ENCODE assay signal across 23 cellular contexts in the genomic region with DNA sequence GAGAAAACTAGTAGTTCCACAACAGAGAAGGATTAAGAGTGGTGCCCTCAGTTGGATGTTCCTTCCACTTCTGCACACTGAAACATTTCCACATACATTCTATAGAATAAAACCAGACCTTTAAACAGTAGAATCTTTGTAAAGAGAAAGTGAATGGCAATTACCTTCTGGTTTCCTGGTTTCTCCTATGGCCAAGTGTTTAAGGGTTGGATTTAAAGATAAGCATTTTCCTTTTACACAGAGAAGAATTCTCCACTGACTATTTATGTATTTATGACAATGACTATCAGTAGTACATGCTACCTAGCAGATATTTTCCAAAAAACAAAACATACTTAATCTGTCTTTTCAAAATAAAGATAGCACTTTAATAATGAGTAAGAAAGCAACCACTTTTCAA.
"Had no signal": no experiment of that assay in that cellular context is flagged by ENCODE, and none has a peak within 500 bp of the region (broad histone marks: within the 10 kb centered on the region; RNA-seq: fewer than 3 reads in every experiment).

No MANE protein-coding gene starts in this region.

- H3K27me3 Mint-ChIP-seq: activated CD4-positive, alpha-beta T cell treated with anti-CD3 and anti-CD28 coated beads, Interleukin-2, amount 10 ng/mL, durations not matched to agents 7 days and 5 days; activated CD8-positive, alpha-beta memory T cell treated with anti-CD3 and anti-CD28 coated beads, Interleukin-2, amount 10 ng/mL, durations not matched to agents 7 days and 5 days; activated CD8-positive, alpha-beta T cell treated with anti-CD3 and anti-CD28 coated beads for 36 hours; activated naive CD8-positive, alpha-beta T cell treated with anti-CD3 and anti-CD28 coated beads for 36 hours; memory B cell; stimulated activated memory B cell treated with anti-CD40 and anti-IgM and Interleukin-4, amounts not matched to agents 10 μg/mL and 1 μg/mL and 100 μg/mL, for 72 hours had no signal

- H3K36me3 ChIP-seq: gastroesophageal sphincter, neural progenitor cell, vagina had no signal

- H3K9ac ChIP-seq: neural progenitor cell had no signal

- H3K4me3 Mint-ChIP-seq: activated CD4-positive, alpha-beta T cell treated with anti-CD3 and anti-CD28 coated beads, Interleukin-2, amount 10 ng/mL, durations not matched to agents 7 days and 5 days; activated CD8-positive, alpha-beta memory T cell treated with anti-CD3 and anti-CD28 coated beads, Interleukin-2, amount 10 ng/mL, durations not matched to agents 7 days and 5 days; memory B cell; neural progenitor cell; stimulated activated memory B cell treated with anti-CD40 and anti-IgM and Interleukin-4, amounts not matched to agents 10 μg/mL and 1 μg/mL and 100 μg/mL, for 72 hours had no signal

- H3K36me3 Mint-ChIP-seq: memory B cell, neural progenitor cell had no signal

- H3K4me3 ChIP-seq: gastroesophageal sphincter, neural progenitor cell, smooth muscle cell, testis, vagina had no signal

- ATAC-seq: activated CD4-positive, CD25-positive, alpha-beta regulatory T cell treated with anti-CD3 and anti-CD28 coated beads, Interleukin-2, amount 50 U/mL, for 24 hours; activated CD8-positive, alpha-beta memory T cell treated with anti-CD3 and anti-CD28 coated beads, Interleukin-2, amount 10 ng/mL, durations not matched to agents 7 days and 5 days; activated CD8-positive, alpha-beta T cell treated with anti-CD3 and anti-CD28 coated beads for 36 hours; gastroesophageal sphincter; left colon; sciatic nerve; stimulated activated memory B cell treated with anti-CD40 and anti-IgM and Interleukin-4, amounts not matched to agents 10 μg/mL and 1 μg/mL and 100 μg/mL, for 72 hours had no signal

- DNase-seq: activated CD4-positive, alpha-beta T cell treated with anti-CD3 and anti-CD28 coated beads, Interleukin-2, amount 10 ng/mL, durations not matched to agents 7 days and 5 days; activated CD8-positive, alpha-beta memory T cell treated with anti-CD3 and anti-CD28 coated beads, Interleukin-2, amount 10 ng/mL, durations not matched to agents 7 days and 5 days; activated CD8-positive, alpha-beta T cell treated with anti-CD3 and anti-CD28 coated beads for 36 hours; activated gamma-delta T cell treated with Interleukin-2 at 50 U/mL for 16 hours; activated naive CD8-positive, alpha-beta T cell treated with anti-CD3 and anti-CD28 coated beads for 36 hours; amniotic stem cell; cerebellar nuclear complex; cortex of kidney; head of caudate nucleus; left colon; posterior cingulate gyrus; stimulated activated CD4-positive, alpha-beta T cell treated with anti-CD3 and anti-CD28 coated beads, Interleukin-15, amount 100 ng/mL, for 24 hours; testis; trophoblast cell had no signal

- H3K27ac Mint-ChIP-seq: activated CD4-positive, alpha-beta T cell treated with anti-CD3 and anti-CD28 coated beads, Interleukin-2, amount 10 ng/mL, durations not matched to agents 7 days and 5 days; activated CD8-positive, alpha-beta memory T cell treated with anti-CD3 and anti-CD28 coated beads, Interleukin-2, amount 10 ng/mL, durations not matched to agents 7 days and 5 days; activated CD8-positive, alpha-beta T cell treated with anti-CD3 and anti-CD28 coated beads for 36 hours; activated naive CD8-positive, alpha-beta T cell treated with anti-CD3 and anti-CD28 coated beads for 36 hours; memory B cell; neural progenitor cell; stimulated activated memory B cell treated with anti-CD40 and anti-IgM and Interleukin-4, amounts not matched to agents 10 μg/mL and 1 μg/mL and 100 μg/mL, for 72 hours had no signal

- H3K9me3 ChIP-seq: gastroesophageal sphincter, testis, vagina had no signal

- H2AFZ ChIP-seq: neural progenitor cell had no signal

- H3K9me3 Mint-ChIP-seq: activated CD4-positive, alpha-beta T cell treated with anti-CD3 and anti-CD28 coated beads, Interleukin-2, amount 10 ng/mL, durations not matched to agents 7 days and 5 days; activated CD8-positive, alpha-beta T cell treated with anti-CD3 and anti-CD28 coated beads for 36 hours; activated naive CD8-positive, alpha-beta T cell treated with anti-CD3 and anti-CD28 coated beads for 36 hours; memory B cell; neural progenitor cell; stimulated activated memory B cell treated with anti-CD40 and anti-IgM and Interleukin-4, amounts not matched to agents 10 μg/mL and 1 μg/mL and 100 μg/mL, for 72 hours had no signal

- H3K27ac ChIP-seq: epithelial cell of prostate, gastroesophageal sphincter, neural progenitor cell, testis, vagina had no signal

- H3K4me2 ChIP-seq: neural progenitor cell, smooth muscle cell had no signal

- H3K27me3 ChIP-seq: gastroesophageal sphincter, neural progenitor cell, testis, vagina had no signal
